In the genomic region with DNA sequence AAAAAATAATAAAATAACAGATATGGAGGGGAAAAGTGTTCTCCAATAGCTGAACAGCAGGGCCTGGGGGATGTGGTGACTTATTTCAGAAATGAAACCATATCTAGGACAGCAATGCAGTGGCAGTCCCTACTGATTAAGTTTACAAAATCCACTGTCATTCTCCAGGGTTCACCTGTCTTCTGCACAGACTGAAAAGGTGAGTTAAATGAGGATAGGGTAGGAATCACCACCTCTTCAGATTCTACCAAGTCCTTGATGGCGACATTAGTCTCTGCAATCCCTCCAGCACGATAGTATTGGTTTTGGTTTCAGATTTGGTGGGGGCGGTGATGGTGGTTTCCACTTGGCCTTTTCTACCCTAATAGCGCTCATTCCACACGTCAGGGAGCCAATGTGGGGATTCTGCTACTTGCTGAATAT, we compare ENCODE assay signal across 1 cellular context.
TF ChIP-seq lines count a peak whose summit lies in the region.

No MANE protein-coding gene starts in this region.

TF ChIP-seq in GM12878, 131 proteins besides CTCF, POLR2A, EP300 and RAD21 (continued from another document):
- TF ChIP-seq, protein P1, sequence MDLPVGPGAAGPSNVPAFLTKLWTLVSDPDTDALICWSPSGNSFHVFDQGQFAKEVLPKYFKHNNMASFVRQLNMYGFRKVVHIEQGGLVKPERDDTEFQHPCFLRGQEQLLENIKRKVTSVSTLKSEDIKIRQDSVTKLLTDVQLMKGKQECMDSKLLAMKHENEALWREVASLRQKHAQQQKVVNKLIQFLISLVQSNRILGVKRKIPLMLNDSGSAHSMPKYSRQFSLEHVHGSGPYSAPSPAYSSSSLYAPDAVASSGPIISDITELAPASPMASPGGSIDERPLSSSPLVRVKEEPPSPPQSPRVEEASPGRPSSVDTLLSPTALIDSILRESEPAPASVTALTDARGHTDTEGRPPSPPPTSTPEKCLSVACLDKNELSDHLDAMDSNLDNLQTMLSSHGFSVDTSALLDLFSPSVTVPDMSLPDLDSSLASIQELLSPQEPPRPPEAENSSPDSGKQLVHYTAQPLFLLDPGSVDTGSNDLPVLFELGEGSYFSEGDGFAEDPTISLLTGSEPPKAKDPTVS (IDR thresholded peaks at IDR 0.05; ENCODE audit: low read depth, low read length), result no peak
- TF ChIP-seq IKZF2 (IDR thresholded peaks at IDR 0.05) (peak; percentile 23 to 46; a peak in 2 of 4 replicates), MTA2 (IDR thresholded peaks at IDR 0.05; ENCODE audit: low read depth) (peak; percentile 53), DPF2 (IDR thresholded peaks at IDR 0.05) (peak; percentile 74; the same call in 1 of the 2 replicates), ZBED1 (IDR thresholded peaks at IDR 0.05; ENCODE audit: borderline replicate concordance) (peak; percentile 70; the same call in 1 of the 2 replicates), EGR1 (IDR thresholded peaks at IDR 0.05; ENCODE audit: borderline replicate concordance in 1 of 2, low read depth in 2 of 2, low read length in 2 of 2) (peak in 1 of 2 experiments; percentile 34; a peak in 1 of 3 replicates), CBX5 (IDR thresholded peaks at IDR 0.05; ENCODE audit: low read depth) (no peak), ZZZ3 (IDR thresholded peaks at IDR 0.05; ENCODE audit: control insufficient read depth, insufficient read length, low read depth) (no peak), IKZF1 (conservative IDR thresholded peaks at IDR 0.05) (0 out of 2 replicates have a peak, but pooled peaks have one; percentile 30), YY1 (IDR thresholded peaks at IDR 0.05; ENCODE audit: low read depth, low read length) (0 out of 2 replicates have a peak, but pooled peaks have one; percentile 45), BCL11A (IDR thresholded peaks at IDR 0.05; ENCODE audit: low read depth, low read length) (peak; percentile 61), NFIC (IDR thresholded peaks at IDR 0.05; ENCODE audit: low read depth, low read length) (0 out of 2 replicates have a peak, but pooled peaks have one; percentile 34), SP1 (IDR thresholded peaks at IDR 0.05; ENCODE audit: low read depth, low read length) (peak; percentile 17), BHLHE40 (IDR thresholded peaks at IDR 0.05; ENCODE audit: borderline replicate concordance in 1 of 2, low read depth in 2 of 2, low read length in 1 of 2) (peak in 1 of 2 experiments; percentile 9; a peak in 1 of 4 replicates), JUNB (IDR thresholded peaks at IDR 0.05) (peak; percentile 63)
- TF ChIP-seq, protein P2, sequence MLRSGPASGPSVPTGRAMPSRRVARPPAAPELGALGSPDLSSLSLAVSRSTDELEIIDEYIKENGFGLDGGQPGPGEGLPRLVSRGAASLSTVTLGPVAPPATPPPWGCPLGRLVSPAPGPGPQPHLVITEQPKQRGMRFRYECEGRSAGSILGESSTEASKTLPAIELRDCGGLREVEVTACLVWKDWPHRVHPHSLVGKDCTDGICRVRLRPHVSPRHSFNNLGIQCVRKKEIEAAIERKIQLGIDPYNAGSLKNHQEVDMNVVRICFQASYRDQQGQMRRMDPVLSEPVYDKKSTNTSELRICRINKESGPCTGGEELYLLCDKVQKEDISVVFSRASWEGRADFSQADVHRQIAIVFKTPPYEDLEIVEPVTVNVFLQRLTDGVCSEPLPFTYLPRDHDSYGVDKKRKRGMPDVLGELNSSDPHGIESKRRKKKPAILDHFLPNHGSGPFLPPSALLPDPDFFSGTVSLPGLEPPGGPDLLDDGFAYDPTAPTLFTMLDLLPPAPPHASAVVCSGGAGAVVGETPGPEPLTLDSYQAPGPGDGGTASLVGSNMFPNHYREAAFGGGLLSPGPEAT (IDR thresholded peaks at IDR 0.05; ENCODE audit: low read depth), result peak; percentile 84
- TF ChIP-seq, protein P3, sequence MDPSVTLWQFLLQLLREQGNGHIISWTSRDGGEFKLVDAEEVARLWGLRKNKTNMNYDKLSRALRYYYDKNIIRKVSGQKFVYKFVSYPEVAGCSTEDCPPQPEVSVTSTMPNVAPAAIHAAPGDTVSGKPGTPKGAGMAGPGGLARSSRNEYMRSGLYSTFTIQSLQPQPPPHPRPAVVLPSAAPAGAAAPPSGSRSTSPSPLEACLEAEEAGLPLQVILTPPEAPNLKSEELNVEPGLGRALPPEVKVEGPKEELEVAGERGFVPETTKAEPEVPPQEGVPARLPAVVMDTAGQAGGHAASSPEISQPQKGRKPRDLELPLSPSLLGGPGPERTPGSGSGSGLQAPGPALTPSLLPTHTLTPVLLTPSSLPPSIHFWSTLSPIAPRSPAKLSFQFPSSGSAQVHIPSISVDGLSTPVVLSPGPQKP (IDR thresholded peaks at IDR 0.05; ENCODE audit: low read depth, low read length), result no peak
- TF ChIP-seq, protein P4, sequence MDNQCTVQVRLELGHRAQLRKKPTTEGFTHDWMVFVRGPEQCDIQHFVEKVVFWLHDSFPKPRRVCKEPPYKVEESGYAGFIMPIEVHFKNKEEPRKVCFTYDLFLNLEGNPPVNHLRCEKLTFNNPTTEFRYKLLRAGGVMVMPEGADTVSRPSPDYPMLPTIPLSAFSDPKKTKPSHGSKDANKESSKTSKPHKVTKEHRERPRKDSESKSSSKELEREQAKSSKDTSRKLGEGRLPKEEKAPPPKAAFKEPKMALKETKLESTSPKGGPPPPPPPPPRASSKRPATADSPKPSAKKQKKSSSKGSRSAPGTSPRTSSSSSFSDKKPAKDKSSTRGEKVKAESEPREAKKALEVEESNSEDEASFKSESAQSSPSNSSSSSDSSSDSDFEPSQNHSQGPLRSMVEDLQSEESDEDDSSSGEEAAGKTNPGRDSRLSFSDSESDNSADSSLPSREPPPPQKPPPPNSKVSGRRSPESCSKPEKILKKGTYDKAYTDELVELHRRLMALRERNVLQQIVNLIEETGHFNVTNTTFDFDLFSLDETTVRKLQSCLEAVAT (IDR thresholded peaks at IDR 0.05), result peak; percentile 41; the same call in 1 of the 2 replicates
